1 cellular context compared by ENCODE assay signal in the genomic region with DNA sequence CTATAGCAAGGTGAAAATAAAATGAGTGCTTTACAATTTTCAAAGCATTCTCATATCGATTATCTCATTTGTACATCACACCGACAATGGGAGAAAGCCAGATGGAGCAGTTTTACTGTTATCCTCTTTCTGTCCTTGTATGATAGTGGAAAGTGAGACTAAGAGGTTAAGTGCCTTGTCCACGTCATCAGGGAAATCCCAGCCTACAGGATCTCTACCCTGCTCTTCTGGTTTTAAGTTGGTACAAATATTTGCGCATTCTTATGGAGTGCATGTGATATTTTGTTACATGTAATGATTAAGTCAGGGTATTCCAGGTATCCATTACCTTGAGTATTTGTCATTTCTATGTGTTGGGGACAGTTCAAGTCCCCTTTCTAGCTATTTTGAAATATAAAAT.
TF ChIP-seq lines count a peak whose summit lies in the region.

No MANE protein-coding gene starts in this region.

TF ChIP-seq in IMR-90, 13 proteins besides CTCF, POLR2A, EP300 and RAD21:
- TF ChIP-seq MAZ (IDR thresholded peaks at IDR 0.05; ENCODE audit: borderline replicate concordance, low read depth, low read length) (no peak), NFE2L2 (IDR thresholded peaks at IDR 0.05; ENCODE audit: low read depth, low read length) (no peak), MAFK (IDR thresholded peaks at IDR 0.05; ENCODE audit: low read depth, low read length) (no peak), USF2 (IDR thresholded peaks at IDR 0.05; ENCODE audit: low read depth, low read length) (no peak), CEBPB (IDR thresholded peaks at IDR 0.05; ENCODE audit: low read depth, low read length) (no peak), RCOR1 (IDR thresholded peaks at IDR 0.05; ENCODE audit: insufficient replicate concordance, low read length) (no peak), ELK1 (IDR thresholded peaks at IDR 0.05; ENCODE audit: borderline replicate concordance, low read depth, low read length) (no peak), BHLHE40 (IDR thresholded peaks at IDR 0.05; ENCODE audit: low read depth, low read length) (no peak), FOS (IDR thresholded peaks at IDR 0.05; ENCODE audit: low read depth, low read length) (no peak), MXI1 (IDR thresholded peaks at IDR 0.05; ENCODE audit: borderline replicate concordance, low read depth, low read length) (no peak)
TF ChIP-seq in IMR-90: peak in this region for 0.
